8 cellular contexts compared by ENCODE assay signal in the genomic region with DNA sequence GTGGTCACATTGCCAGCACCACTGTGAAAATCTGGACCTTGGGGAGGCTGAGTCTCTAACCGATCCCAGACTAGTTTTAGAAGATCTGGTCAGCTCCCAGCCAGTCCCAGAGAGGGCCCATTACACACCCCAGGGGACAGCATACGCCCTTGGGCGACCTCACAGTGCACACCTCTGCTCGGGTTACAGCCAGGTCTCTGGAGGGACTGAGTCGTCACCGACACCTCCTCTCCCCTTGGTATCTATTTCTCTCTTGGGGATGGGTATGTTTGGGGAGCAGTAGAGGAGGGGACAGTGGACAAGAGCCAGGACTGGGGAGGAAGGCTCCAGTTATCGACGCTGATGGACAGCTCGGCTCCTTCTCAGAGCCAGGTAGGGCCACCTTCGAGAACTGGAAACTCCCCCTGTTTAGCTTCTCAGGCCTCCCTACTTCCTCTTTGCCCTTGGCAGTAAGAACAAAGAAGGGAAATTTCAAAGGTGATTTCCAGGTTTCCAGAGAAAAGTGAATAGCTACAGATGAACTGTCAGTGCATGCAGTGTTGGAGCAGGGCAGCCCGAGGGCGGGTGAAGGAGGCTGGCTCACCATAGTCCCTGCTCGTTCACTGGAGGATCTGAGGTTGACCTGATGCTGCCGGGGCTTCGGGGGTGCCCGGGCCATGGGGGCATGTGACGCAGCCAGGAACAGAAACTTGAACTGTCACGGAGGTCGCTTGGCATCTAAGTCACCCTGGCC. TPM values are rescaled to one million over a fixed set of nuclear protein-coding genes. Genes with fewer than 3 reads are reported as not detected.
A peak's percentile ranks its signal among the peaks of the same experiment; 100 is the strongest.
DNase-seq lines count a peak whose midpoint lies in the region; ATAC-seq and TF ChIP-seq lines count a peak whose summit lies in the region.

No MANE protein-coding gene starts in this region.

- H3K4me3 Mint-ChIP-seq in T-helper 17 cell (peak overlapping the region; percentile 43), nephron (peak overlapping the region in 2 of 3 experiments; percentile 36 to 39)

- no peak for TF ChIP-seq CTCF in nephron (IDR thresholded peaks at IDR 0.05; ENCODE audit: unreplicated experiment in 3 of 3)

- H3K27ac Mint-ChIP-seq in T-helper 17 cell = peak overlapping the region; percentile 91
- peak overlapping the region; percentile 37 to 83 (median 74) for H3K27ac Mint-ChIP-seq in nephron

- peaks cover 44% of the 10 kb centered on the region for H3K4me1 ChIP-seq in SJCRH30

- no peaks in the 10 kb centered on the region for H3K9me3 Mint-ChIP-seq in nephron

- DNase-seq in T-helper 17 cell (no peak), SJCRH30 (no peak), epidermal melanocyte (ENCODE audit: insufficient read length, low spot score) (no peak), SK-N-DZ (ENCODE audit: low spot score) (no peak)
- no peak for DNase-seq in stimulated activated naive CD4-positive, alpha-beta T cell (lab: John Stamatoyannopoulos, UW)

- H3K36me3 Mint-ChIP-seq in T-helper 17 cell (ENCODE audit: low read depth) (no peaks in the 10 kb centered on the region), nephron (ENCODE audit: low read depth) (no peaks in the 10 kb centered on the region)

- H3K9me3 ChIP-seq in T-helper 17 cell (ENCODE audit: control insufficient read depth, low read length, poor library complexity, severe bottlenecking) (no peaks in the 10 kb centered on the region), SJCRH30 (replicated peaks) (no peaks in the 10 kb centered on the region)

- ATAC-seq in GM18502 (IDR thresholded peaks at IDR 0.05; ENCODE audit: poor library complexity, unreplicated experiment) (peak; percentile 55), GM21529 (IDR thresholded peaks at IDR 0.05; ENCODE audit: unreplicated experiment) (peak; percentile 39), T-helper 17 cell (peak; percentile 50)

- H3K4me1 Mint-ChIP-seq in T-helper 17 cell (peaks cover 19% of the 10 kb centered on the region), nephron (peaks cover 52% of the 10 kb centered on the region)

- no peak overlapping the region for H3K27ac ChIP-seq in SJCRH30

- no peak overlapping the region for H3K4me3 ChIP-seq in SJCRH30

- H3K27me3 ChIP-seq in SJCRH30 = no peaks in the 10 kb centered on the region

- H3K27me3 Mint-ChIP-seq in T-helper 17 cell = no peaks in the 10 kb centered on the region
- peaks cover 4% of the 10 kb centered on the region for H3K27me3 Mint-ChIP-seq in nephron (ENCODE audit: low read depth)

- no peaks in the 10 kb centered on the region for H3K36me3 ChIP-seq in SJCRH30

RNA-seq across cellular contexts. Expression of a gene that starts 4.4 kb away (rescaled TPM):
- total RNA-seq in T-helper 17 cell = 10 to 100 TPM; 25.5 to 30.9 TPM
- total RNA-seq in SJCRH30 (2014; rRNA removed; shearing (Covaris generic)) = 41.3 and 49.4 TPM in 2 replicates
- 42.0 and 42.7 TPM in 2 replicates for polyA plus RNA-seq in SK-N-DZ (2014; cell fraction: cytosol; rRNA removed)
- 91.3 and 99.0 TPM in 2 replicates for polyA plus RNA-seq in SK-N-DZ (2014; cell fraction: nucleus; rRNA removed)

RNA-seq across cellular contexts. Expression of a gene that starts 16.4 kb away (rescaled TPM):
- 10 to 100 TPM; 16.8 to 18.6 TPM for total RNA-seq in T-helper 17 cell
- total RNA-seq in SJCRH30 (2014; rRNA removed; shearing (Covaris generic)) = 7.7 and 7.8 TPM in 2 replicates
- 23.2 and 23.9 TPM in 2 replicates for polyA plus RNA-seq in SK-N-DZ (2014; cell fraction: cytosol; rRNA removed)
- 20.5 and 30.6 TPM in 2 replicates for polyA plus RNA-seq in SK-N-DZ (2014; cell fraction: nucleus; rRNA removed)

RNA-seq across cellular contexts. Expression of a gene that starts 30.4 kb away (rescaled TPM):
- total RNA-seq in T-helper 17 cell = 10 to 100 TPM in 1 of 2 donors, 1 to 10 TPM in 1; 7.6 to 11.2 TPM
- total RNA-seq in SJCRH30 (2014; rRNA removed; shearing (Covaris generic)) = 0.58 and 1.1 TPM in 2 replicates
- 2.1 and 3.1 TPM in 2 replicates for polyA plus RNA-seq in SK-N-DZ (2014; cell fraction: cytosol; rRNA removed)
- 14.5 and 26.4 TPM in 2 replicates for polyA plus RNA-seq in SK-N-DZ (2014; cell fraction: nucleus; rRNA removed)

RNA-seq across cellular contexts. Expression of a gene that starts 58.2 kb away (rescaled TPM):
- 10 to 100 TPM; 30.8 to 39.5 TPM for total RNA-seq in T-helper 17 cell
- total RNA-seq in SJCRH30 (2014; rRNA removed; shearing (Covaris generic)) = 9.1 and 9.3 TPM in 2 replicates
- polyA plus RNA-seq in SK-N-DZ (2014; cell fraction: cytosol; rRNA removed) = 11.9 and 13.1 TPM in 2 replicates
- polyA plus RNA-seq in SK-N-DZ (2014; cell fraction: nucleus; rRNA removed) = 13.5 and 24.5 TPM in 2 replicates
